Comparison of ENCODE assay signal across 34 cellular contexts in the genomic region with DNA sequence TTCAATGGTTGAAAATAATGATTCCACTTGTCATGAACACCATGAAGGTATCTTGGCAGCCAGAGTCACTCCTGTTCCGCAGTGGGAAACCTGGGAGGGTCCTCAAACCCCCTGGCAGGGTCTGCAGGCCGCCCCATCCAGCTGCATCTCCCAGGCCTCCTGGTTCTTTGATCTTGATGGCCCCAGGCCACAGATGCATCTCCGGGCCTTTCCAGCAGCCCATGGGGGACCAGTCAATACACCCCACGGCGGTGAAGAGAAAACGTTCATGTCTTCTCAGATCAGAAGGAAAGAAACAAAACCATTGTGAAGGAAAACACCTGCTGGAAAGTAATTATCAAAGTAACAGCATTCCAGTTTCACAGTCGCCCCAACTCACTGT. TPM values are rescaled to one million over a fixed set of nuclear protein-coding genes. Genes with fewer than 3 reads are reported as not detected.
DNase-seq lines count a peak whose midpoint lies in the region; TF ChIP-seq lines count a peak whose summit lies in the region.
"Had no signal": no experiment of that assay in that cellular context is flagged by ENCODE, and none has a peak within 500 bp of the region (broad histone marks: within the 10 kb centered on the region; RNA-seq: fewer than 3 reads in every experiment).

No MANE protein-coding gene starts in this region.

- H3K9me3 Mint-ChIP-seq in neural crest cell = no peaks in the 10 kb centered on the region
- H3K9me3 Mint-ChIP-seq: central memory CD8-positive, alpha-beta T cell; T-helper 1 cell treated with Interleukin-12 subunit alpha and Interleukin-12 subunit beta and Interleukin-4 antibody, amounts not matched to agents 30 μg/mL and 1 μg/mL, for 36 hours had no signal

- H3K4me3 Mint-ChIP-seq in neural crest cell = peak overlapping the region; percentile 74
- H3K4me3 Mint-ChIP-seq: central memory CD8-positive, alpha-beta T cell; T-helper 1 cell treated with Interleukin-12 subunit alpha and Interleukin-12 subunit beta and Interleukin-4 antibody, amounts not matched to agents 30 μg/mL and 1 μg/mL, for 36 hours had no signal

- H3K36me3 ChIP-seq in cardiac muscle cell (no peaks in the 10 kb centered on the region), right atrium auricular region (no peaks in the 10 kb centered on the region), iPS-20b (ENCODE audit: insufficient read depth, low read depth, low read length) (no peaks in the 10 kb centered on the region), WERI-Rb-1 (no peaks in the 10 kb centered on the region)
- H3K36me3 ChIP-seq: adrenal gland had no signal

- H3K9ac ChIP-seq in iPS-20b (ENCODE audit: low read depth, low read length) = no peak overlapping the region; the same call in 1 of the 2 replicates
- H3K9ac ChIP-seq: SK-N-SH had no signal

- peaks cover 16% of the 10 kb centered on the region for H3K27me3 Mint-ChIP-seq in neural crest cell (ENCODE audit: low read depth)

- no peaks in the 10 kb centered on the region for H3K36me3 Mint-ChIP-seq in neural crest cell (ENCODE audit: low read depth)
- H3K36me3 Mint-ChIP-seq: CD4-positive, CD25-positive, alpha-beta regulatory T cell; naive B cell had no signal

- H3K27ac ChIP-seq in cardiac muscle cell (peak overlapping the region; percentile 14), right atrium auricular region (no peak overlapping the region), iPS-20b (ENCODE audit: low read length) (no peak overlapping the region), WERI-Rb-1 (no peak overlapping the region)
- H3K27ac ChIP-seq: adrenal gland, dorsolateral prefrontal cortex had no signal

- H3K4me1 ChIP-seq in cardiac muscle cell (ENCODE audit: low read depth) (peaks cover 21% of the 10 kb centered on the region), right atrium auricular region (peaks cover 0 to 15% of the 10 kb centered on the region in 2 donors), iPS-20b (ENCODE audit: insufficient read depth, low read length) (peaks cover 5% of the 10 kb centered on the region; the same call in 1 of the 2 replicates)

- TF ChIP-seq CTCF in cardiac muscle cell (IDR thresholded peaks at IDR 0.05; ENCODE audit: low read depth, low read length) (no peak), right atrium auricular region (IDR thresholded peaks at IDR 0.05) (no peak), neural crest cell (conservative IDR thresholded peaks at IDR 0.05) (no peak), WERI-Rb-1 (IDR thresholded peaks at IDR 0.05; ENCODE audit: low read depth, low read length) (no peak)

- peaks cover 14% of the 10 kb centered on the region for H3K4me1 Mint-ChIP-seq in neural crest cell
- H3K4me1 Mint-ChIP-seq: central memory CD8-positive, alpha-beta T cell had no signal

- H3K9me3 ChIP-seq in cardiac muscle cell (ENCODE audit: low read depth) (no peaks in the 10 kb centered on the region), right atrium auricular region (no peaks in the 10 kb centered on the region), iPS-20b (ENCODE audit: insufficient read depth, low read depth, low read length) (no peaks in the 10 kb centered on the region), WERI-Rb-1 (ENCODE audit: severe bottlenecking) (no peaks in the 10 kb centered on the region)
- H3K9me3 ChIP-seq: adrenal gland, SK-N-SH had no signal

- DNase-seq in cardiac muscle cell (ENCODE audit: low read depth in 1 of 2, low spot score in 1 of 2) (no peak), right atrium auricular region (ENCODE audit: low spot score) (no peak), neural crest cell (ENCODE audit: low read depth, low spot score) (no peak), HPDE6-E6E7 (ENCODE audit: extremely low spot score) (no peak), WERI-Rb-1 (no peak), NCI-H2196 treated with DMSO at 0.1 percent for 48 hours (lab: John Stamatoyannopoulos, UW; ENCODE audit: unreplicated experiment) (no peak), DMS79 (lab: John Stamatoyannopoulos, UW) (no peak)
- DNase-seq: activated CD4-positive, alpha-beta T cell treated with anti-CD3 and anti-CD28 coated beads, Interleukin-2, amount 50 U/mL, for 48 hours; activated naive CD4-positive, alpha-beta T cell treated with Interleukin-2 at 50 U/mL for 16 hours; activated T-cell treated with anti-CD3 and anti-CD28 coated beads, Interleukin-2, amount 50 U/mL, for 48 hours; adrenal gland; CD4-positive, CD25-positive, alpha-beta regulatory T cell; dorsolateral prefrontal cortex; hypothalamus; KBM-7; left ventricle myocardium superior; naive B cell; NCI-H1105 treated with DMSO at 0.1 percent for 48 hours; NCI-H2029; NK-92 treated with Interleukin-12 subunit alpha and Interleukin-12 subunit beta, amount 100 ng/mL, for 24 hours; PC-3; SK-N-SH; stimulated activated naive CD4-positive, alpha-beta T cell had no signal

- peaks cover 12% of the 10 kb centered on the region for H3K27me3 ChIP-seq in cardiac muscle cell
- H3K27me3 ChIP-seq in right atrium auricular region = peaks cover 10 to 13% of the 10 kb centered on the region in 2 donors
- peaks cover 32% of the 10 kb centered on the region for H3K27me3 ChIP-seq in iPS-20b (ENCODE audit: insufficient read depth, low read length)
- no peaks in the 10 kb centered on the region for H3K27me3 ChIP-seq in WERI-Rb-1 (ENCODE audit: insufficient read depth, low read depth, severe bottlenecking)

- H3K4me3 ChIP-seq in cardiac muscle cell (no peak overlapping the region), right atrium auricular region (no peak overlapping the region), iPS-20b (ENCODE audit: low read length) (0 out of 2 replicates have a peak overlapping the region, but pooled peaks have one; percentile 58), WERI-Rb-1 (ENCODE audit: low read depth, low read length) (no peak overlapping the region)

- no peak overlapping the region for H3K27ac Mint-ChIP-seq in neural crest cell (ENCODE audit: unreplicated experiment)
- H3K27ac Mint-ChIP-seq: CD4-positive, CD25-positive, alpha-beta regulatory T cell; naive B cell; T-helper 1 cell treated with Interleukin-12 subunit alpha and Interleukin-12 subunit beta and Interleukin-4 antibody, amounts not matched to agents 30 μg/mL and 1 μg/mL, for 36 hours had no signal

RNA-seq across cellular contexts. Expression of a gene that starts 1.8 kb away (rescaled TPM):
- total RNA-seq in cardiac muscle cell = not detected in 2 replicates
- polyA plus RNA-seq in cardiac muscle cell = not detected in 2 replicates
- total RNA-seq in right atrium auricular region = not detected
- total RNA-seq in neural crest cell = not detected in 2 replicates
- total RNA-seq: A172; adrenal gland; CD4-positive, CD25-positive, alpha-beta regulatory T cell; endothelial cell of umbilical vein; H4; left ventricle myocardium superior; MCF 10A; PC-3; right cardiac atrium; Right ventricle myocardium inferior; smooth muscle cell; urinary bladder had no signal
- polyA plus RNA-seq: adrenal gland; CD4-positive, CD25-positive, alpha-beta regulatory T cell; endothelial cell of umbilical vein; right cardiac atrium; SK-N-SH; urinary bladder had no signal

RNA-seq across cellular contexts. Expression of a gene that starts 25.4 kb away (rescaled TPM):
- total RNA-seq in cardiac muscle cell (0.11 and 0.27 TPM in 2 replicates), right atrium auricular region (under 1 TPM in 1 of 2 donors, not detected in 1; 0.71 TPM), neural crest cell (2.0 and 3.3 TPM in 2 replicates)
- 0.32 TPM in 1 of 2 replicates, not detected in the other for polyA plus RNA-seq in cardiac muscle cell
- total RNA-seq: adrenal gland, endothelial cell of umbilical vein, MCF 10A had no signal
- polyA plus RNA-seq: endothelial cell of umbilical vein, SK-N-SH had no signal

RNA-seq across cellular contexts. Expression of a gene that starts 29.9 kb away (rescaled TPM):
- 0.18 TPM in 1 of 2 replicates, not detected in the other for total RNA-seq in cardiac muscle cell
- 1.1 TPM in 1 of 2 replicates, not detected in the other for polyA plus RNA-seq in cardiac muscle cell
- total RNA-seq in right atrium auricular region = 1 to 10 TPM in 1 of 2 donors, under 1 TPM in 1; 0.43 to 1.1 TPM
- total RNA-seq in neural crest cell = not detected in 2 replicates
- total RNA-seq: CD4-positive, CD25-positive, alpha-beta regulatory T cell; MCF 10A; Right ventricle myocardium inferior had no signal
- polyA plus RNA-seq: CD4-positive, CD25-positive, alpha-beta regulatory T cell had no signal

RNA-seq across cellular contexts. Expression of a gene that starts 47.3 kb away (rescaled TPM):
- total RNA-seq in cardiac muscle cell = 1.8 TPM in 1 of 2 replicates, not detected in the other
- polyA plus RNA-seq in cardiac muscle cell = not detected in 2 replicates
- not detected for total RNA-seq in right atrium auricular region
- total RNA-seq in neural crest cell = 0.07 TPM in 1 of 2 replicates, not detected in the other
- total RNA-seq: A172, adrenal gland, H4, left ventricle myocardium superior, MCF 10A, Right ventricle myocardium inferior, urinary bladder had no signal
- polyA plus RNA-seq: adrenal gland, right cardiac atrium, SK-N-SH, smooth muscle cell had no signal
